8 cellular contexts compared by ENCODE assay signal in the genomic region with DNA sequence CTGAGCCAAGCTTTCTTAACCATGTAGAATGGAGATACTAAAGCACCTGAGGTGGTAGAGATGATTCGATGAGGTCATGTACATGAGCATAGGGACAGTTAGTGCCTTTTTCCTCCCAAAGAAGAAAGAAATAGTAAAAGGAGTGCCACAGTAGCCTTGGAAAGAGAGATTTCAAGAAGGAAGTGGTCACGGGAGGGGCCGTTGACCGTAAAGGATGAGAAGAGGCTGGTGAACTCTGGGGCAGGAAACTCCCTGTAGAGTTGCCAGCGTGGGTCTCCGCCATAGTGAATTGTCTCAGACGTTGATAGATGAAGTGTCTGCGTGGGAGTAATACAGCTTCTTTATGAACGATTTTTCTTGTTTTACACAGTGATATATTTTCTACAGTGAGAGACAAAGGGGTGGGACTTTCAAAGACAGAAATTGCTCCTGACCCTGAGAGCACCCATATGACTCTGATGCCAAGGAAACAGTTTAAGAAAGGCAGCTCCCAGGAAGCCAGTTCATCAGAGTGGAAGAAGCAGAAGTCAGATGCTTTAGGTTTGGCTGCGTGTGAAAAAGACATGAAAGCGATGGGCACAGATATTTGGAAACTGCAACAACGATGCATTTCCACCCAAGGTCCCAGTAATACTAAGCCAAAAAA. TPM values are rescaled to one million over a fixed set of nuclear protein-coding genes. Genes with fewer than 3 reads are reported as not detected.
DNase-seq lines count a peak whose midpoint lies in the region; ATAC-seq and TF ChIP-seq lines count a peak whose summit lies in the region.

No MANE protein-coding gene starts in this region.

- H3K36me3 ChIP-seq in fibroblast of lung (ENCODE audit: control insufficient read depth, insufficient read depth, low read length) = peaks cover 4% of the 10 kb centered on the region
- H3K36me3 ChIP-seq in SK-N-SH (replicated peaks in 1 of 2; ENCODE audit: control insufficient read depth in 1 of 2, insufficient read depth in 2 of 2, low read length in 1 of 2) = peaks cover 27 to 47% of the 10 kb centered on the region in 2 experiments
- H3K36me3 ChIP-seq in H7 (replicated peaks; ENCODE audit: control insufficient read depth, insufficient read depth, low read length) = peaks cover 3% of the 10 kb centered on the region

- H3K9ac ChIP-seq in fibroblast of lung (ENCODE audit: insufficient read depth, low read length) (no peak overlapping the region), SK-N-SH (no peak overlapping the region)

- WGBS in SK-N-SH (ENCODE audit: low lambda C conversion rate) = 85% methylated on average over 12 of the region's 12 CpGs

- H3K9me2 ChIP-seq in SK-N-SH = no peaks in the 10 kb centered on the region

- no peak for TF ChIP-seq RAD21 in SK-N-SH (IDR thresholded peaks at IDR 0.05; ENCODE audit: low read length)

- no peak for TF ChIP-seq EP300 in SK-N-SH (IDR thresholded peaks at IDR 0.05; ENCODE audit: borderline replicate concordance in 1 of 2, low read depth in 1 of 2, low read length in 1 of 2)

- peaks cover 25% of the 10 kb centered on the region for H3K4me1 ChIP-seq in fibroblast of lung (ENCODE audit: control insufficient read depth, extremely low read depth, insufficient read depth, low read length)
- H3K4me1 ChIP-seq in SK-N-SH (ENCODE audit: control insufficient read depth in 1 of 2, insufficient read depth in 2 of 2, low read depth in 1 of 2, low read length in 1 of 2) = peaks cover 0 to 4% of the 10 kb centered on the region in 2 experiments; a peak in 1 of 4 replicates

- POLR2A ChIA-PET in SK-N-SH (lab: Yijun Ruan, JAX) = no interaction called here

- H3K9me3 ChIP-seq in fibroblast of lung (ENCODE audit: control insufficient read depth, insufficient read depth, low read depth, low read length) (no peaks in the 10 kb centered on the region), SK-N-SH (no peaks in the 10 kb centered on the region)

- H2AFZ ChIP-seq in fibroblast of lung (ENCODE audit: low read length) (no peak overlapping the region), SK-N-SH (ENCODE audit: low read depth) (no peak overlapping the region)

- no peak for TF ChIP-seq CTCF in fibroblast of lung (conservative IDR thresholded peaks at IDR 0.05 in 1 of 2, IDR thresholded peaks at IDR 0.05 in 1 of 2; ENCODE audit: low read depth in 1 of 2, low read length in 2 of 2)
- TF ChIP-seq CTCF in SK-N-SH (IDR thresholded peaks at IDR 0.05) = no peak

- H3K27ac ChIP-seq in fibroblast of lung (ENCODE audit: insufficient read depth, low read length) (peak overlapping the region; percentile 75), SK-N-SH (ENCODE audit: low read depth in 2 of 2, low read length in 1 of 2) (no peak overlapping the region)

- peak overlapping the region; percentile 23 for H3K4me2 ChIP-seq in fibroblast of lung (ENCODE audit: extremely low read depth, insufficient read depth, low read length)
- H3K4me2 ChIP-seq in SK-N-SH = no peak overlapping the region

- H3K4me3 ChIP-seq in fibroblast of lung (replicated peaks in 1 of 4; ENCODE audit: control extremely low read depth in 1 of 4, insufficient read depth in 1 of 4, low read depth in 3 of 4, low read length in 4 of 4) = no peak overlapping the region
- H3K4me3 ChIP-seq in SK-N-SH (ENCODE audit: low read depth in 2 of 2, low read length in 1 of 2) = no peak overlapping the region
- H3K4me3 ChIP-seq in H7 (ENCODE audit: insufficient read depth, low read depth, low read length) = no peak overlapping the region

- peaks cover 8% of the 10 kb centered on the region for H3K79me2 ChIP-seq in fibroblast of lung (ENCODE audit: control insufficient read depth, insufficient read depth, low read length)
- no peaks in the 10 kb centered on the region for H3K79me2 ChIP-seq in SK-N-SH (ENCODE audit: insufficient read depth)

- no peaks in the 10 kb centered on the region for H4K20me1 ChIP-seq in fibroblast of lung (ENCODE audit: control insufficient read depth, extremely low read depth, insufficient read depth, low read length)
- no peaks in the 10 kb centered on the region for H4K20me1 ChIP-seq in SK-N-SH (ENCODE audit: insufficient read depth)

- H3F3A ChIP-seq in SK-N-SH (replicated peaks; ENCODE audit: insufficient read depth) = peaks cover 17% of the 10 kb centered on the region

- H3K27me3 ChIP-seq in fibroblast of lung (ENCODE audit: control insufficient read depth, insufficient read depth, low read length) (no peaks in the 10 kb centered on the region), SK-N-SH (ENCODE audit: insufficient read depth) (no peaks in the 10 kb centered on the region), H7 (ENCODE audit: control insufficient read depth, insufficient read depth, low read length) (no peaks in the 10 kb centered on the region)

- peak; percentile 59 for ATAC-seq in GM18508 (IDR thresholded peaks at IDR 0.05; ENCODE audit: insufficient read depth, unreplicated experiment)
- peak; percentile 59 for ATAC-seq in HG03097 (IDR thresholded peaks at IDR 0.05; ENCODE audit: low FRiP score, unreplicated experiment)

- CTCF ChIA-PET in SK-N-SH (lab: Yijun Ruan, JAX) = no interaction called here

- DNase-seq in activated CD4-positive, alpha-beta T cell treated with anti-CD3 and anti-CD28 coated beads, Interleukin-2, amount 50 U/mL, for 1 hour = peak; percentile 33
- DNase-seq in fibroblast of lung (ENCODE audit: low read depth in 2 of 2) (peak; percentile 70 to 85), SK-N-SH (no peak), H7 (no peak), HuH-7.5 (ENCODE audit: low spot score) (no peak)
- peak; percentile 75 for DNase-seq in stimulated activated CD4-positive, alpha-beta T cell treated with anti-CD3 and anti-CD28 coated beads, Interleukin-15, amount 100 ng/mL, for 24 hours

TF ChIP-seq in SK-N-SH, 30 proteins besides CTCF, POLR2A, EP300 and RAD21 (continues in another document):
- TF ChIP-seq SMC3 (IDR thresholded peaks at IDR 0.05; ENCODE audit: low read depth, low read length) = no peak
- no peak for TF ChIP-seq TAF1 (IDR thresholded peaks at IDR 0.05; ENCODE audit: borderline replicate concordance, low read depth, low read length)
- TF ChIP-seq ELF1 (IDR thresholded peaks at IDR 0.05) = no peak
- TF ChIP-seq, protein P1, sequence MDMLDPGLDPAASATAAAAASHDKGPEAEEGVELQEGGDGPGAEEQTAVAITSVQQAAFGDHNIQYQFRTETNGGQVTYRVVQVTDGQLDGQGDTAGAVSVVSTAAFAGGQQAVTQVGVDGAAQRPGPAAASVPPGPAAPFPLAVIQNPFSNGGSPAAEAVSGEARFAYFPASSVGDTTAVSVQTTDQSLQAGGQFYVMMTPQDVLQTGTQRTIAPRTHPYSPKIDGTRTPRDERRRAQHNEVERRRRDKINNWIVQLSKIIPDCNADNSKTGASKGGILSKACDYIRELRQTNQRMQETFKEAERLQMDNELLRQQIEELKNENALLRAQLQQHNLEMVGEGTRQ (IDR thresholded peaks at IDR 0.05; ENCODE audit: borderline replicate concordance, low read depth, low read length) = no peak
- no peak for TF ChIP-seq FOXJ3 (CRISPR knock-in tag; IDR thresholded peaks at IDR 0.05)
- TF ChIP-seq RXRA (IDR thresholded peaks at IDR 0.05; ENCODE audit: borderline replicate concordance, low read depth) = no peak
- no peak for TF ChIP-seq EZH2phosphoT487 (IDR thresholded peaks at IDR 0.05; ENCODE audit: borderline replicate concordance, low read depth)
- TF ChIP-seq, protein P2, sequence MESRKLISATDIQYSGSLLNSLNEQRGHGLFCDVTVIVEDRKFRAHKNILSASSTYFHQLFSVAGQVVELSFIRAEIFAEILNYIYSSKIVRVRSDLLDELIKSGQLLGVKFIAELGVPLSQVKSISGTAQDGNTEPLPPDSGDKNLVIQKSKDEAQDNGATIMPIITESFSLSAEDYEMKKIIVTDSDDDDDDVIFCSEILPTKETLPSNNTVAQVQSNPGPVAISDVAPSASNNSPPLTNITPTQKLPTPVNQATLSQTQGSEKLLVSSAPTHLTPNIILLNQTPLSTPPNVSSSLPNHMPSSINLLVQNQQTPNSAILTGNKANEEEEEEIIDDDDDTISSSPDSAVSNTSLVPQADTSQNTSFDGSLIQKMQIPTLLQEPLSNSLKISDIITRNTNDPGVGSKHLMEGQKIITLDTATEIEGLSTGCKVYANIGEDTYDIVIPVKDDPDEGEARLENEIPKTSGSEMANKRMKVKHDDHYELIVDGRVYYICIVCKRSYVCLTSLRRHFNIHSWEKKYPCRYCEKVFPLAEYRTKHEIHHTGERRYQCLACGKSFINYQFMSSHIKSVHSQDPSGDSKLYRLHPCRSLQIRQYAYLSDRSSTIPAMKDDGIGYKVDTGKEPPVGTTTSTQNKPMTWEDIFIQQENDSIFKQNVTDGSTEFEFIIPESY (IDR thresholded peaks at IDR 0.05; ENCODE audit: borderline replicate concordance, low read depth) = no peak
- TF ChIP-seq POLR2AphosphoS5 (IDR thresholded peaks at IDR 0.05; ENCODE audit: low read depth, low read length) = no peak; the same call in 1 of the 2 replicates
- TF ChIP-seq TCF12 (IDR thresholded peaks at IDR 0.05) = no peak

RNA-seq across cellular contexts. Expression of a gene that starts 41.3 kb away (rescaled TPM):
- 90.7 and 143 TPM in 2 replicates for total RNA-seq in fibroblast of lung
- polyA plus RNA-seq in fibroblast of lung (117 and 260 TPM in 2 replicates), SK-N-SH (2012; rRNA removed) (20.0 and 29.6 TPM in 2 replicates)
- 55.0 and 121 TPM in 2 replicates for polyA plus RNA-seq in fibroblast of lung (2012)
- polyA minus RNA-seq in fibroblast of lung (ENCODE audit: low replicate concordance) = 10.1 and 27.7 TPM in 2 replicates
- 31.2 and 41.5 TPM in 2 replicates for polyA plus RNA-seq in SK-N-SH (2012; cell fraction: cytosol; rRNA removed)
- polyA plus RNA-seq in SK-N-SH (2012; cell fraction: nucleus; rRNA removed) = 14.0 and 31.3 TPM in 2 replicates
- 27.6 and 40.9 TPM in 2 replicates for total RNA-seq in H7 (2014; rRNA removed; shearing (Covaris generic))

Comparison
In these comparisons a context has a peak if more than half of its experiments do, and no peak if none do; other contexts are left out.
1. DNase-seq: peak in activated CD4-positive, alpha-beta T cell treated with anti-CD3 and anti-CD28 coated beads, Interleukin-2, amount 50 U/mL, for 1 hour (single experiment), fibroblast of lung (2 of 2) and stimulated activated CD4-positive, alpha-beta T cell treated with anti-CD3 and anti-CD28 coated beads, Interleukin-15, amount 100 ng/mL, for 24 hours (single experiment); none in SK-N-SH (single experiment), H7 (single experiment) and HuH-7.5 (single experiment).